17 cellular contexts compared by ENCODE assay signal in genomic region chr2:177670791-177671528, GRCh38.
A peak's percentile ranks its signal among the peaks of the same experiment; 100 is the strongest.
DNase-seq lines count a peak whose midpoint lies in the region; ATAC-seq, FAIRE-seq and TF ChIP-seq lines count a peak whose summit lies in the region.
"Had no signal": no experiment of that assay in that cellular context is flagged by ENCODE, and none has a peak within 500 bp of the region (broad histone marks: within the 10 kb centered on the region; RNA-seq: fewer than 3 reads in every experiment).

No MANE protein-coding gene starts in this region.

- BruUV-seq in HepG2 (replicated peaks; lab: Mats Ljungman, UMichigan) (no TSS peak), PC-3 (replicated peaks; lab: Mats Ljungman, UMichigan) (no TSS peak)

- peaks cover 0 to 4% (median 0%) of the 10 kb centered on the region in 5 experiments for H3K9me3 Mint-ChIP-seq in brain
- H3K9me3 Mint-ChIP-seq in stimulated activated memory B cell treated with anti-CD40 and anti-IgM and Interleukin-4, amounts not matched to agents 10 μg/mL and 1 μg/mL and 100 μg/mL, for 72 hours = no peaks in the 10 kb centered on the region
- H3K9me3 Mint-ChIP-seq: activated naive CD4-positive, alpha-beta T cell treated with anti-CD3 and anti-CD28 coated beads, Interleukin-2, amount 50 U/mL, for 24 hours; memory B cell had no signal

- H3K9ac ChIP-seq in HepG2 (ENCODE audit: insufficient read depth, low read depth, low read length) (no peak overlapping the region), PC-3 (ENCODE audit: low read length) (no peak overlapping the region)

- no peak for ATAC-seq in HepG2
- no peak for ATAC-seq in right lobe of liver
- ATAC-seq in HG03469 (IDR thresholded peaks at IDR 0.05; ENCODE audit: unreplicated experiment) = peak; percentile 52
- ATAC-seq in stimulated activated memory B cell treated with anti-CD40 and anti-IgM and Interleukin-4, amounts not matched to agents 10 μg/mL and 1 μg/mL and 100 μg/mL, for 72 hours = peak; percentile 51
- no peak for ATAC-seq in PC-3
- no peak for ATAC-seq in GM18873 (IDR thresholded peaks at IDR 0.05; ENCODE audit: low FRiP score, unreplicated experiment)

- TF ChIP-seq CTCF in HepG2 (CRISPR knock-in tag; IDR thresholded peaks at IDR 0.05) (no peak), right lobe of liver (IDR thresholded peaks at IDR 0.05) (no peak), brain (conservative IDR thresholded peaks at IDR 0.05) (no peak), PC-3 (conservative IDR thresholded peaks at IDR 0.05; ENCODE audit: low read depth, low read length) (no peak)

- H3K79me2 ChIP-seq in HepG2 (ENCODE audit: insufficient read depth, low read length) (no peaks in the 10 kb centered on the region), PC-3 (ENCODE audit: low read length) (no peaks in the 10 kb centered on the region)

- peaks cover 48% of the 10 kb centered on the region for H3K4me1 Mint-ChIP-seq in brain
- H3K4me1 Mint-ChIP-seq in stimulated activated memory B cell treated with anti-CD40 and anti-IgM and Interleukin-4, amounts not matched to agents 10 μg/mL and 1 μg/mL and 100 μg/mL, for 72 hours = peaks cover 9% of the 10 kb centered on the region
- H3K4me1 Mint-ChIP-seq: activated naive CD4-positive, alpha-beta T cell treated with anti-CD3 and anti-CD28 coated beads, Interleukin-2, amount 50 U/mL, for 24 hours; memory B cell had no signal

- H3K27me3 Mint-ChIP-seq in brain = peaks cover 15% of the 10 kb centered on the region
- H3K27me3 Mint-ChIP-seq in stimulated activated memory B cell treated with anti-CD40 and anti-IgM and Interleukin-4, amounts not matched to agents 10 μg/mL and 1 μg/mL and 100 μg/mL, for 72 hours = no peaks in the 10 kb centered on the region

- no peak for TF ChIP-seq POLR2A in HepG2 (IDR thresholded peaks at IDR 0.05; ENCODE audit: insufficient read depth in 1 of 2, low read depth in 2 of 2, low read length in 2 of 2)
- no peak for TF ChIP-seq POLR2A in right lobe of liver (IDR thresholded peaks at IDR 0.05)

- POLR2A ChIA-PET in HepG2 (lab: Yijun Ruan, JAX) = no interaction called here
- POLR2A ChIA-PET in PC-3 (lab: Charles Lee; ENCODE audit: unreplicated experiment) = no interaction called here

- no peak for FAIRE-seq in HepG2 (lab: Jason Lieb, UNC)

- in situ Hi-C loops in HepG2 (cut with HindIII; ENCODE audit: extremely low pct_ligation_motif_present, low pct_unique_long_range_greater_than_20kb) = no loop called here

- TF ChIP-seq EP300 in HepG2 (IDR thresholded peaks at IDR 0.05; ENCODE audit: low read depth in 2 of 2, low read length in 2 of 2) = no peak
- no peak for TF ChIP-seq EP300 in HepG2 (CRISPR knock-in tag; IDR thresholded peaks at IDR 0.05; ENCODE audit: borderline replicate concordance)

- H2AFZ ChIP-seq in HepG2 (ENCODE audit: low read length) = no peak overlapping the region
- H2AFZ ChIP-seq in PC-3 (ENCODE audit: low read length) = no peak overlapping the region

- no peaks in the 10 kb centered on the region for H4K20me1 ChIP-seq in HepG2 (ENCODE audit: insufficient read depth, low read length)
- H4K20me1 ChIP-seq in PC-3 (ENCODE audit: low read length) = no peaks in the 10 kb centered on the region

- H3F3A ChIP-seq in PC-3 (ENCODE audit: low read length, unreplicated experiment) = no peaks in the 10 kb centered on the region

- CTCF ChIA-PET in HepG2 (lab: Yijun Ruan, JAX; ENCODE audit: low intra/inter-chr PET ratio, low total read pairs) = no interaction called here
- CTCF ChIA-PET in PC-3 (lab: Charles Lee) = no interaction called here

- H3K36me3 ChIP-seq in HepG2 (replicated peaks in 1 of 2; ENCODE audit: control insufficient read depth in 1 of 2, insufficient read depth in 2 of 2, low read length in 2 of 2) (no peaks in the 10 kb centered on the region), right lobe of liver (no peaks in the 10 kb centered on the region), PC-3 (ENCODE audit: low read depth, low read length) (no peaks in the 10 kb centered on the region)
- H3K36me3 ChIP-seq: esophagus muscularis mucosa, prostate gland had no signal

- no peaks in the 10 kb centered on the region for H3K27me3 ChIP-seq in HepG2 (ENCODE audit: control insufficient read depth in 1 of 2, insufficient read depth in 2 of 2, low read length in 2 of 2)
- H3K27me3 ChIP-seq in right lobe of liver = no peaks in the 10 kb centered on the region
- H3K27me3 ChIP-seq in PC-3 (ENCODE audit: low read length) = peaks cover 37% of the 10 kb centered on the region

- no peaks in the 10 kb centered on the region for H3K36me3 Mint-ChIP-seq in brain
- no peaks in the 10 kb centered on the region for H3K36me3 Mint-ChIP-seq in stimulated activated memory B cell treated with anti-CD40 and anti-IgM and Interleukin-4, amounts not matched to agents 10 μg/mL and 1 μg/mL and 100 μg/mL, for 72 hours
- H3K36me3 Mint-ChIP-seq: activated naive CD4-positive, alpha-beta T cell treated with anti-CD3 and anti-CD28 coated beads, Interleukin-2, amount 50 U/mL, for 24 hours; memory B cell had no signal

- H3K4me2 ChIP-seq in HepG2 (ENCODE audit: low read depth, low read length) (no peak overlapping the region), PC-3 (ENCODE audit: low read length) (no peak overlapping the region)

- no peak for TF ChIP-seq RAD21 in HepG2 (CRISPR knock-in tag; IDR thresholded peaks at IDR 0.05)

- no peaks in the 10 kb centered on the region for H3K9me2 ChIP-seq in PC-3 (replicated peaks; ENCODE audit: low read length)

- no peak overlapping the region for H3K4me3 ChIP-seq in HepG2 (replicated peaks in 1 of 3; ENCODE audit: insufficient read depth in 1 of 3, low read depth in 2 of 3, low read length in 3 of 3)
- no peak overlapping the region for H3K4me3 ChIP-seq in right lobe of liver
- no peak overlapping the region for H3K4me3 ChIP-seq in PC-3 (ENCODE audit: low read length)
- H3K4me3 ChIP-seq: esophagus muscularis mucosa, prostate gland had no signal

- 45% methylated on average over 2 of the region's 2 CpGs for WGBS in HepG2 (ENCODE audit: low lambda C conversion rate)
- WGBS in right lobe of liver (ENCODE audit: insufficient coverage, low coverage, low lambda C conversion rate, missing lambda C conversion rate) = 63% methylated on average over 2 of the region's 2 CpGs

- H3K4me1 ChIP-seq in HepG2 (ENCODE audit: insufficient read depth, low read length) (no peaks in the 10 kb centered on the region), right lobe of liver (peaks cover 0 to 5% (median 0%) of the 10 kb centered on the region in 4 donors), PC-3 (ENCODE audit: insufficient read depth, low read length) (no peaks in the 10 kb centered on the region)
- H3K4me1 ChIP-seq: esophagus muscularis mucosa, prostate gland had no signal

- H3K27ac Mint-ChIP-seq in brain = peak overlapping the region in 4 of 5 experiments; percentile 77 to 90 (median 85)
- peak overlapping the region; percentile 52 for H3K27ac Mint-ChIP-seq in stimulated activated memory B cell treated with anti-CD40 and anti-IgM and Interleukin-4, amounts not matched to agents 10 μg/mL and 1 μg/mL and 100 μg/mL, for 72 hours
- H3K27ac Mint-ChIP-seq: activated naive CD4-positive, alpha-beta T cell treated with anti-CD3 and anti-CD28 coated beads, Interleukin-2, amount 50 U/mL, for 24 hours; memory B cell had no signal

- H3K27ac ChIP-seq in HepG2 (ENCODE audit: extremely low read length, insufficient read depth, low read length) (no peak overlapping the region), right lobe of liver (no peak overlapping the region), PC-3 (ENCODE audit: low read length) (no peak overlapping the region)
- H3K27ac ChIP-seq: esophagus muscularis mucosa, prostate gland had no signal

- H3K9me3 ChIP-seq in HepG2 (ENCODE audit: low read length) (no peaks in the 10 kb centered on the region), right lobe of liver (no peaks in the 10 kb centered on the region), PC-3 (ENCODE audit: low read length) (no peaks in the 10 kb centered on the region)
- H3K9me3 ChIP-seq: esophagus muscularis mucosa, prostate gland had no signal

- DNase-seq in HepG2 (ENCODE audit: low spot score) (no peak), right lobe of liver (no peak), PC-3 (no peak), AG08395 (ENCODE audit: low spot score) (no peak)
- DNase-seq: ACHN; Calu3; NCI-H2171; stimulated activated CD4-positive, alpha-beta T cell treated with anti-CD3 and anti-CD28 coated beads, Interleukin-1b, Interleukin-23, amount 100 ng/mL, for 48 hours; T-helper 9 cell had no signal

- intact Hi-C loops in HepG2 (cut with micrococcal nuclease; ENCODE audit: unreplicated experiment) (no loop called here), right lobe of liver (cut with DNase I) (no loop called here), PC-3 (cut with micrococcal nuclease) (no loop called here)

- peak overlapping the region in 3 of 5 experiments; percentile 10 to 30 (median 18) for H3K4me3 Mint-ChIP-seq in brain
- H3K4me3 Mint-ChIP-seq in stimulated activated memory B cell treated with anti-CD40 and anti-IgM and Interleukin-4, amounts not matched to agents 10 μg/mL and 1 μg/mL and 100 μg/mL, for 72 hours = no peak overlapping the region
- H3K4me3 Mint-ChIP-seq: activated naive CD4-positive, alpha-beta T cell treated with anti-CD3 and anti-CD28 coated beads, Interleukin-2, amount 50 U/mL, for 24 hours; memory B cell had no signal

TF ChIP-seq in HepG2, 621 proteins besides CTCF, POLR2A, EP300 and RAD21:
- TF ChIP-seq ZFP1 (CRISPR knock-in tag; IDR thresholded peaks at IDR 0.05) = no peak
- peak; percentile 36; the same call in 1 of the 2 replicates for TF ChIP-seq ATF7 (IDR thresholded peaks at IDR 0.05)
- TF ChIP-seq ATF7 (CRISPR knock-in tag; IDR thresholded peaks at IDR 0.05) = no peak

Comparison
In these comparisons a context has a peak if more than half of its experiments do, and no peak if none do; other contexts are left out.
1. ATAC-seq: peak in HG03469 (single experiment) and stimulated activated memory B cell treated with anti-CD40 and anti-IgM and Interleukin-4, amounts not matched to agents 10 μg/mL and 1 μg/mL and 100 μg/mL, for 72 hours (single experiment); none in HepG2 (single experiment), right lobe of liver (0 of 4), PC-3 (single experiment) and GM18873 (single experiment).